21 cellular contexts compared by ENCODE assay signal in genomic region chr7:98821348-98821747, GRCh38. TPM values are rescaled to one million over a fixed set of nuclear protein-coding genes. Genes with fewer than 3 reads are reported as not detected.
"Had no signal": no experiment of that assay in that cellular context is flagged by ENCODE, and none has a peak within 500 bp of the region (broad histone marks: within the 10 kb centered on the region; RNA-seq: fewer than 3 reads in every experiment).

No MANE protein-coding gene starts in this region.

- H3K27me3 ChIP-seq: MG63 had no signal

- H3K27ac ChIP-seq: HL-60 had no signal

- DNase-seq: KG1, MG63, NCI-H1092, NCI-H1105 treated with DMSO at 0.1 percent for 48 hours, NCI-H1417 treated with DMSO at 0.1 percent for 48 hours, NCI-H146, NCI-H187, NCI-H2029, NCI-H2081 treated with DMSO at 0.1 percent for 48 hours, NCI-H2171, NCI-H226, NCI-H446, NCI-H510A, NCI-H524 treated with DMSO at 0.1 percent for 48 hours, NCI-H69, NCI-H774, PC-3, SHP77 had no signal

- H3K9me3 ChIP-seq: MG63 had no signal

- H3K36me3 ChIP-seq: MG63 had no signal

- H3K4me3 ChIP-seq: MG63 had no signal

- ATAC-seq: Panc1, PC-3, SK-N-SH treated with all-trans-retinoic acid at 6 μM for 48 hours had no signal

RNA-seq across cellular contexts. Expression of gene TMEM130, which starts 48.5 kb away (rescaled TPM):
- total RNA-seq: PC-3 had no signal
